Comparison of ENCODE assay signal across 16 cellular contexts in genomic region chr14:100322138-100322957, GRCh38. TPM values are rescaled to one million over a fixed set of nuclear protein-coding genes. Genes with fewer than 3 reads are reported as not detected.
DNase-seq lines count a peak whose midpoint lies in the region; ATAC-seq and TF ChIP-seq lines count a peak whose summit lies in the region.
"Had no signal": no experiment of that assay in that cellular context is flagged by ENCODE, and none has a peak within 500 bp of the region (broad histone marks: within the 10 kb centered on the region; RNA-seq: fewer than 3 reads in every experiment).

No MANE protein-coding gene starts in this region.

- no peak overlapping the region for H3K4me3 Mint-ChIP-seq in Caco-2 (ENCODE audit: unreplicated experiment)
- H3K4me3 Mint-ChIP-seq in WTC11, result no peak overlapping the region
- H3K4me3 Mint-ChIP-seq in glutamatergic neuron (ENCODE audit: unreplicated experiment), result peak overlapping the region; percentile 25
- H3K4me3 Mint-ChIP-seq in progenitor cell of endocrine pancreas (ENCODE audit: low read depth), result no peak overlapping the region
- H3K4me3 Mint-ChIP-seq: CD14-positive monocyte had no signal

- H3K27me3 Mint-ChIP-seq in Caco-2 (ENCODE audit: insufficient read depth, unreplicated experiment) (no peaks in the 10 kb centered on the region), WTC11 (ENCODE audit: low read depth) (no peaks in the 10 kb centered on the region), glutamatergic neuron (ENCODE audit: unreplicated experiment) (peaks cover 9% of the 10 kb centered on the region), progenitor cell of endocrine pancreas (peaks cover 3% of the 10 kb centered on the region)

- H3K27me3 ChIP-seq in Caco-2 (replicated peaks; ENCODE audit: control insufficient read depth, insufficient read depth, low read length), result no peaks in the 10 kb centered on the region
- H3K27me3 ChIP-seq: SJCRH30 had no signal

- no peaks in the 10 kb centered on the region for H3K9me3 Mint-ChIP-seq in Caco-2 (ENCODE audit: unreplicated experiment)
- H3K9me3 Mint-ChIP-seq in WTC11, result no peaks in the 10 kb centered on the region
- peaks cover 8% of the 10 kb centered on the region for H3K9me3 Mint-ChIP-seq in glutamatergic neuron (ENCODE audit: unreplicated experiment)
- no peaks in the 10 kb centered on the region for H3K9me3 Mint-ChIP-seq in progenitor cell of endocrine pancreas (ENCODE audit: low read depth)

- CTCF ChIA-PET in Caco-2 (lab: Charles Lee), result interaction anchor here (0.6 kb wide), 1 partner anchor 168 kb away, joined by 7 read pairs; no protein-coding TSS in a partner anchor
- CTCF ChIA-PET in WTC11 (lab: Charles Lee), result interaction anchor here (0.7 to 1.1 kb wide), 3 partner anchors 11 to 55 kb away, joined by 3 to 4 read pairs (median 3); no protein-coding TSS in a partner anchor

- intact Hi-C loops in Caco-2 (cut with micrococcal nuclease; ENCODE audit: unreplicated experiment), result no loop called here

- no peaks in the 10 kb centered on the region for H3K36me3 Mint-ChIP-seq in Caco-2 (ENCODE audit: insufficient read depth, unreplicated experiment)
- H3K36me3 Mint-ChIP-seq in WTC11, result no peaks in the 10 kb centered on the region
- no peaks in the 10 kb centered on the region for H3K36me3 Mint-ChIP-seq in glutamatergic neuron (ENCODE audit: unreplicated experiment)
- no peaks in the 10 kb centered on the region for H3K36me3 Mint-ChIP-seq in progenitor cell of endocrine pancreas (ENCODE audit: insufficient read depth)
- H3K36me3 Mint-ChIP-seq: CD14-positive monocyte had no signal

- no peaks in the 10 kb centered on the region for H3K4me1 ChIP-seq in Caco-2

- H3K27ac Mint-ChIP-seq in Caco-2 (ENCODE audit: unreplicated experiment) (peak overlapping the region; percentile 13), WTC11 (peak overlapping the region; percentile 74; the same call in 1 of the 2 replicates), glutamatergic neuron (ENCODE audit: unreplicated experiment) (peak overlapping the region; percentile 38), progenitor cell of endocrine pancreas (peak overlapping the region; percentile 45)

- no TSS peak for BruUV-seq in Caco-2 (replicated peaks; lab: Mats Ljungman, UMichigan)

- peaks cover 11% of the 10 kb centered on the region for H3K4me1 Mint-ChIP-seq in Caco-2 (ENCODE audit: low read depth, unreplicated experiment)
- H3K4me1 Mint-ChIP-seq in WTC11, result peaks cover 3% of the 10 kb centered on the region; the same call in 1 of the 2 replicates
- H3K4me1 Mint-ChIP-seq in glutamatergic neuron (ENCODE audit: low read depth, unreplicated experiment), result peaks cover 7% of the 10 kb centered on the region
- peaks cover 7% of the 10 kb centered on the region for H3K4me1 Mint-ChIP-seq in progenitor cell of endocrine pancreas (ENCODE audit: low read depth)

- no peaks in the 10 kb centered on the region for H3K9me3 ChIP-seq in Caco-2
- H3K9me3 ChIP-seq: SJCRH30 had no signal

- ATAC-seq in WTC11, result no peak
- no peak for ATAC-seq in HG03565 (IDR thresholded peaks at IDR 0.05; ENCODE audit: unreplicated experiment)
- no peak for ATAC-seq in GM21737 (IDR thresholded peaks at IDR 0.05; ENCODE audit: unreplicated experiment)
- ATAC-seq: HCT116 had no signal

- no peak overlapping the region for H3K4me3 ChIP-seq in Caco-2 (ENCODE audit: low read depth, low read length)
- H3K4me3 ChIP-seq: GM23248, SJCRH30 had no signal

- H3K36me3 ChIP-seq in Caco-2 (ENCODE audit: control insufficient read depth, insufficient read depth, low read length), result no peaks in the 10 kb centered on the region
- H3K36me3 ChIP-seq: SJCRH30 had no signal

- POLR2A ChIA-PET in Caco-2 (lab: Charles Lee) (no interaction called here), WTC11 (lab: Charles Lee) (no interaction called here)

- TF ChIP-seq CTCF in Caco-2 (IDR thresholded peaks at IDR 0.05; ENCODE audit: insufficient read depth in 1 of 2, low read depth in 1 of 2, low read length in 1 of 2, severe bottlenecking in 1 of 2, unreplicated experiment in 1 of 2) (no peak), WTC11 (IDR thresholded peaks at IDR 0.05) (no peak), glutamatergic neuron (IDR thresholded peaks at IDR 0.05; ENCODE audit: partially characterized antibody, unreplicated experiment) (no peak), progenitor cell of endocrine pancreas (IDR thresholded peaks at IDR 0.05; ENCODE audit: unreplicated experiment) (no peak)

- no peak for DNase-seq in Caco-2
- no peak for DNase-seq in WTC11 (ENCODE audit: low spot score)
- peak; percentile 19 for DNase-seq in glutamatergic neuron
- DNase-seq in progenitor cell of endocrine pancreas (ENCODE audit: low spot score, unreplicated experiment), result no peak
- DNase-seq in OCI-M2 (lab: John Stamatoyannopoulos, UW; ENCODE audit: unreplicated experiment), result no peak
- DNase-seq: GM23248, KBM-7, MV-4-11, NCI-H1930, NCI-H526 had no signal

TF ChIP-seq in WTC11, 78 proteins besides CTCF, POLR2A, EP300 and RAD21:
- TF ChIP-seq, protein P1, sequence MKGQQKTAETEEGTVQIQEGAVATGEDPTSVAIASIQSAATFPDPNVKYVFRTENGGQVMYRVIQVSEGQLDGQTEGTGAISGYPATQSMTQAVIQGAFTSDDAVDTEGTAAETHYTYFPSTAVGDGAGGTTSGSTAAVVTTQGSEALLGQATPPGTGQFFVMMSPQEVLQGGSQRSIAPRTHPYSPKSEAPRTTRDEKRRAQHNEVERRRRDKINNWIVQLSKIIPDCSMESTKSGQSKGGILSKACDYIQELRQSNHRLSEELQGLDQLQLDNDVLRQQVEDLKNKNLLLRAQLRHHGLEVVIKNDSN (CRISPR knock-in tag; IDR thresholded peaks at IDR 0.05), result peak; percentile 30; the same call in 1 of the 2 replicates
- TF ChIP-seq CBFB (CRISPR knock-in tag; IDR thresholded peaks at IDR 0.05; ENCODE audit: low read depth), result no peak
- TF ChIP-seq NFE2L1 (CRISPR knock-in tag; IDR thresholded peaks at IDR 0.05), result no peak
- TF ChIP-seq ERG (CRISPR knock-in tag; IDR thresholded peaks at IDR 0.05), result no peak
- 0 out of 2 replicates have a peak, but pooled peaks have one; percentile 16 for TF ChIP-seq TEAD4 (CRISPR knock-in tag; IDR thresholded peaks at IDR 0.05)

RNA-seq across cellular contexts. Expression of gene SLC25A47, which starts 0.8 kb away (rescaled TPM):
- total RNA-seq in Caco-2 (2022), result not detected in 2 replicates
- not detected in 3 replicates for total RNA-seq in WTC11 (2021)
- not detected for total RNA-seq in glutamatergic neuron (ENCODE audit: unreplicated experiment)
- not detected in 2 replicates for total RNA-seq in progenitor cell of endocrine pancreas
- total RNA-seq: A673, GM23248, SJCRH30 had no signal

RNA-seq across cellular contexts. Expression of gene SLC25A29, which starts 16.1 kb away (rescaled TPM):
- total RNA-seq in Caco-2 (2022) (28.5 and 29.9 TPM in 2 replicates), WTC11 (2021) (179 to 185 TPM (median 181 TPM) in 3 replicates), glutamatergic neuron (ENCODE audit: unreplicated experiment) (409 TPM), progenitor cell of endocrine pancreas (236 and 238 TPM in 2 replicates)

RNA-seq across cellular contexts. Expression of gene WDR25, which starts 53.9 kb away (rescaled TPM):
- total RNA-seq in Caco-2 (2022) (4.7 and 4.8 TPM in 2 replicates), WTC11 (2021) (7.6 to 9.0 TPM (median 8.0 TPM) in 3 replicates), glutamatergic neuron (ENCODE audit: unreplicated experiment) (9.7 TPM), progenitor cell of endocrine pancreas (8.7 and 10.6 TPM in 2 replicates)

Comparison
In these comparisons a context has a peak if more than half of its experiments do, and no peak if none do; other contexts are left out.
1. H3K27ac Mint-ChIP-seq: peak in every context shown above with its lines; median percentile 74 in WTC11; 45 in progenitor cell of endocrine pancreas; 38 in glutamatergic neuron; 13 in Caco-2.